Comparison of ENCODE assay signal across 8 cellular contexts in genomic region chr1:58699011-58699762, GRCh38. TPM values are rescaled to one million over a fixed set of nuclear protein-coding genes. Genes with fewer than 3 reads are reported as not detected.
DNase-seq lines count a peak whose midpoint lies in the region; ATAC-seq and TF ChIP-seq lines count a peak whose summit lies in the region.

No MANE protein-coding gene starts in this region.

- no peaks in the 10 kb centered on the region for H3K36me3 ChIP-seq in breast epithelium
- H3K36me3 ChIP-seq in left lung, result peaks cover 0 to 12% of the 10 kb centered on the region in 2 donors
- H3K36me3 ChIP-seq in tibial nerve, result peaks cover 0 to 8% (median 0%) of the 10 kb centered on the region in 3 donors

- H3K4me1 ChIP-seq in breast epithelium (peaks cover 0 to 10% of the 10 kb centered on the region in 2 donors), left lung (peaks cover 4 to 36% of the 10 kb centered on the region in 2 donors), tibial nerve (peaks cover 0 to 32% (median 9%) of the 10 kb centered on the region in 4 donors)

- peak overlapping the region; percentile 96 for H3K27ac ChIP-seq in breast epithelium
- H3K27ac ChIP-seq in left lung, result peak overlapping the region; percentile 64 to 84
- H3K27ac ChIP-seq in tibial nerve, result peak overlapping the region; percentile 74 to 92 (median 82)

- ATAC-seq in GM19397 (IDR thresholded peaks at IDR 0.05; ENCODE audit: unreplicated experiment), result peak; percentile 17
- ATAC-seq in left lung, result peak; percentile 43
- ATAC-seq in HG02571 (IDR thresholded peaks at IDR 0.05; ENCODE audit: unreplicated experiment), result no peak

- H3K27me3 ChIP-seq in breast epithelium (no peaks in the 10 kb centered on the region), left lung (no peaks in the 10 kb centered on the region), tibial nerve (no peaks in the 10 kb centered on the region)

- TF ChIP-seq POLR2A in breast epithelium (IDR thresholded peaks at IDR 0.05) (no peak), tibial nerve (IDR thresholded peaks at IDR 0.05) (no peak)

- 1 to 2% methylated on average over 16 of the region's 16 CpGs for WGBS in tibial nerve, 2 donors

- H3K9me3 ChIP-seq in breast epithelium, result no peaks in the 10 kb centered on the region
- no peaks in the 10 kb centered on the region for H3K9me3 ChIP-seq in left lung
- no peaks in the 10 kb centered on the region for H3K9me3 ChIP-seq in tibial nerve

- peak overlapping the region; percentile 83 for H3K4me3 ChIP-seq in Jurkat, Clone E6-1 (ENCODE audit: low read length)
- H3K4me3 ChIP-seq in breast epithelium, result peak overlapping the region; percentile 92 to 97 (median 96)
- peak overlapping the region; percentile 71 to 85 for H3K4me3 ChIP-seq in left lung
- peak overlapping the region; percentile 71 to 98 (median 85) for H3K4me3 ChIP-seq in tibial nerve

- intact Hi-C loops in breast epithelium (cut with DNase I; ENCODE audit: low total_unique reads) (loop anchor here (5.0 kb wide), 1 partner anchor 1228 kb away; the partner anchor contains the start of gene CYP2J2), left lung (cut with DNase I) (no loop called here)

- no peak for TF ChIP-seq EP300 in tibial nerve (IDR thresholded peaks at IDR 0.05)

- TF ChIP-seq CTCF in breast epithelium (IDR thresholded peaks at IDR 0.05) (no peak), left lung (IDR thresholded peaks at IDR 0.05) (no peak), tibial nerve (IDR thresholded peaks at IDR 0.05) (no peak)

- DNase-seq in CD1c-positive myeloid dendritic cell (ENCODE audit: extremely low spot score) (peak; percentile 49), breast epithelium (ENCODE audit: low spot score in 2 of 2) (no peak), left lung (no peak), tibial nerve (ENCODE audit: low spot score in 2 of 2) (no peak), EL (no peak)
- peak; percentile 6 for DNase-seq in Jurkat, Clone E6-1 (ENCODE audit: low read depth, low spot score)

RNA-seq across cellular contexts. Expression of gene MYSM1, which starts 0.7 kb away (rescaled TPM):
- 13.2 TPM for polyA plus RNA-seq in Jurkat, Clone E6-1 (2012; ENCODE audit: insufficient read depth, insufficient read length)
- total RNA-seq in breast epithelium, result 10 to 100 TPM; 24.8 to 54.0 (median 52.4) TPM
- 10 to 100 TPM; 25.8 to 28.1 TPM for total RNA-seq in left lung
- 10 to 100 TPM; 25.3 to 36.9 (median 27.2) TPM for total RNA-seq in tibial nerve

Comparison
In these comparisons a context has a peak if more than half of its experiments do, and no peak if none do; other contexts are left out.
1. DNase-seq: peak in CD1c-positive myeloid dendritic cell (single experiment) and Jurkat, Clone E6-1 (single experiment); none in breast epithelium (0 of 2), left lung (0 of 2), tibial nerve (0 of 2) and EL (single experiment).
2. Peak in every context shown above with its lines, with median percentiles within 50 percentile points of each other: H3K4me3 ChIP-seq and H3K27ac ChIP-seq.